In the genomic region with DNA sequence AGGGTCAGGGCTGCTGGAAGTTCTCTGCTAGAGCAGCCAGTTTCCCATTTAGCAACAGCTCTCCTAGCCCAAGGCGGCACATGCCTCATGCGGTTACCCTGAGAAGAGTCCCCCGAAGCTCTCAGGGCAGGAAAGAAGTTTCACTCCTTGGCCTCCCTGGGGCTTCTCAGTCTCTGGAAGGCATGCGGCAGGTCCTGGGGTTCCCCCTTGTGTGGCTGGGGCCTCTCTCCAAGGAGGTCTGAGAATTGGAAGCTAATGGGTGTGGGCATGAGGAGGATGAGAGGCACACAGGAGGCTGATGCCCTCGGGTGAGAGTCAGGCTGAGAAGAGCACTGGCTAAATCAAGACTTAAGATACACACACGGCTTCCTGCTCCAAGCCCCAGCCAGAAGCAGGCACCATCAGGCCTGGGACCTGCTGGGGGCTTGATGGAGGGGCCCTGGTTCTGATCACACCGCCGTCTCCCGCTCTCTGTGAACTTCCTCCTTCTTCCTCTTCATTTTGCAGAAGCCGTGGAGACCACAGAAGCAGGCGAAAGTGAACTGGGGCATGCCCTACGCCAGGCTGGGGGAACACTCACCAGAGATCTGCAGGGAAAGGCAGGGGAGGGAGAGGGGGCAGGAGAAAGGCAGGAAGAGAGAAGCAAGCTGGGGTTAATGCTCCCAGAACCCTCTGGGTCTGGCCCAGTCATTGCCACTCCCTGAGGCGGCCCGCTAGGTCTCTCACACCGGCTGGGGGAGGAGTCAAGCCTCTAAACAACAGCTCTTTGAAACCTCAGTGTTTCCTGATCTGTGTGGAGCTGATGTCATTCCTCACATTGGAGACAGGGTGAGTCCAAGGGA, we compare ENCODE assay signal across 8 cellular contexts. TPM values are rescaled to one million over a fixed set of nuclear protein-coding genes. Genes with fewer than 3 reads are reported as not detected.
DNase-seq lines count a peak whose midpoint lies in the region; ATAC-seq, FAIRE-seq and TF ChIP-seq lines count a peak whose summit lies in the region.

No MANE protein-coding gene starts in this region.

- H3K36me3 Mint-ChIP-seq in activated CD8-positive, alpha-beta memory T cell treated with anti-CD3 and anti-CD28 coated beads, Interleukin-2, amount 10 ng/mL, durations not matched to agents 7 days and 5 days, result no peaks in the 10 kb centered on the region
- peaks cover 2% of the 10 kb centered on the region for H3K36me3 Mint-ChIP-seq in type B pancreatic cell

- no peak for TF ChIP-seq CTCF in omental fat pad (IDR thresholded peaks at IDR 0.05)
- no peak for TF ChIP-seq CTCF in type B pancreatic cell (conservative IDR thresholded peaks at IDR 0.05)

- H3K27me3 Mint-ChIP-seq in activated CD8-positive, alpha-beta memory T cell treated with anti-CD3 and anti-CD28 coated beads, Interleukin-2, amount 10 ng/mL, durations not matched to agents 7 days and 5 days, result peaks cover 7% of the 10 kb centered on the region
- peaks cover 8% of the 10 kb centered on the region for H3K27me3 Mint-ChIP-seq in type B pancreatic cell

- ATAC-seq in HG03064 (IDR thresholded peaks at IDR 0.05; ENCODE audit: low read depth, unreplicated experiment) (peak; percentile 81), esophagus mucosa (peak; percentile 90), omental fat pad (ENCODE audit: low FRiP score) (peak; percentile 61)
- peak; percentile 97 for ATAC-seq in activated CD8-positive, alpha-beta memory T cell treated with anti-CD3 and anti-CD28 coated beads, Interleukin-2, amount 10 ng/mL, durations not matched to agents 7 days and 5 days

- DNase-seq in GM18507 (ENCODE audit: extremely low spot score, insufficient read length, low read depth) (peak; percentile 65), NOMO-1 (lab: John Stamatoyannopoulos, UW; ENCODE audit: unreplicated experiment in 2 of 2) (peak; percentile 59 to 79), omental fat pad (ENCODE audit: low spot score) (no peak), type B pancreatic cell (ENCODE audit: extremely low spot score, unreplicated experiment) (no peak), OCI-M2 (lab: John Stamatoyannopoulos, UW; ENCODE audit: unreplicated experiment) (no peak)
- peak; percentile 90 for DNase-seq in activated CD8-positive, alpha-beta memory T cell treated with anti-CD3 and anti-CD28 coated beads, Interleukin-2, amount 10 ng/mL, durations not matched to agents 7 days and 5 days

- H3K4me1 Mint-ChIP-seq in activated CD8-positive, alpha-beta memory T cell treated with anti-CD3 and anti-CD28 coated beads, Interleukin-2, amount 10 ng/mL, durations not matched to agents 7 days and 5 days, result peaks cover 31% of the 10 kb centered on the region
- peaks cover 50% of the 10 kb centered on the region for H3K4me1 Mint-ChIP-seq in type B pancreatic cell (ENCODE audit: unreplicated experiment)

- peak overlapping the region; percentile 71 for H3K4me3 Mint-ChIP-seq in activated CD8-positive, alpha-beta memory T cell treated with anti-CD3 and anti-CD28 coated beads, Interleukin-2, amount 10 ng/mL, durations not matched to agents 7 days and 5 days
- peak overlapping the region; percentile 70 for H3K4me3 Mint-ChIP-seq in type B pancreatic cell

- H3K9me3 Mint-ChIP-seq in activated CD8-positive, alpha-beta memory T cell treated with anti-CD3 and anti-CD28 coated beads, Interleukin-2, amount 10 ng/mL, durations not matched to agents 7 days and 5 days (ENCODE audit: low read depth), result no peaks in the 10 kb centered on the region
- H3K9me3 Mint-ChIP-seq in type B pancreatic cell, result no peaks in the 10 kb centered on the region

- peak overlapping the region; percentile 95 for H3K27ac Mint-ChIP-seq in activated CD8-positive, alpha-beta memory T cell treated with anti-CD3 and anti-CD28 coated beads, Interleukin-2, amount 10 ng/mL, durations not matched to agents 7 days and 5 days
- peak overlapping the region; percentile 94 for H3K27ac Mint-ChIP-seq in type B pancreatic cell

- peak; percentile 87 for FAIRE-seq in GM18507 (lab: Jason Lieb, UNC)

- CTCF ChIA-PET in activated CD8-positive, alpha-beta memory T cell treated with anti-CD3 and anti-CD28 coated beads, Interleukin-2, amount 10 ng/mL, durations not matched to agents 7 days and 5 days (lab: Charles Lee), result interaction anchor here (0.9 to 4.2 kb wide), 13 partner anchors 9 to 634 kb away, joined by 3 to 34 read pairs (median 5); a partner anchor contains a TSS

RNA-seq across cellular contexts. Expression of a gene that starts 15.1 kb away (rescaled TPM):
- under 1 TPM; 0.19 to 0.47 TPM for total RNA-seq in activated CD8-positive, alpha-beta memory T cell treated with anti-CD3 and anti-CD28 coated beads, Interleukin-2, amount 10 ng/mL, durations not matched to agents 7 days and 5 days
- total RNA-seq in esophagus mucosa, result 2.1 TPM
- total RNA-seq in omental fat pad, result under 1 TPM in 2 of 4 donors, not detected in 2; 0.36 to 0.65 TPM
- 2.4 and 6.8 TPM in 2 replicates for total RNA-seq in type B pancreatic cell (ENCODE audit: low replicate concordance)

RNA-seq across cellular contexts. Expression of a gene that starts 18.8 kb away (rescaled TPM):
- 1 to 10 TPM in 1 of 2 experiments, under 1 TPM in 1; 0.54 to 1.8 TPM for total RNA-seq in activated CD8-positive, alpha-beta memory T cell treated with anti-CD3 and anti-CD28 coated beads, Interleukin-2, amount 10 ng/mL, durations not matched to agents 7 days and 5 days
- total RNA-seq in esophagus mucosa (6.1 TPM), omental fat pad (1 to 10 TPM in 1 of 4 donors, not detected in 3; 1.7 TPM), type B pancreatic cell (ENCODE audit: low replicate concordance) (5.5 and 8.1 TPM in 2 replicates)

Comparison
In these comparisons a context has a peak if more than half of its experiments do, and no peak if none do; other contexts are left out.
1. DNase-seq: peak in GM18507 (single experiment), NOMO-1 (2 of 2) and activated CD8-positive, alpha-beta memory T cell treated with anti-CD3 and anti-CD28 coated beads, Interleukin-2, amount 10 ng/mL, durations not matched to agents 7 days and 5 days (single experiment); none in omental fat pad (single experiment), type B pancreatic cell (single experiment) and OCI-M2 (single experiment).
2. Peak in every context shown above with its lines, with median percentiles within 50 percentile points of each other: ATAC-seq.